In the genomic region with DNA sequence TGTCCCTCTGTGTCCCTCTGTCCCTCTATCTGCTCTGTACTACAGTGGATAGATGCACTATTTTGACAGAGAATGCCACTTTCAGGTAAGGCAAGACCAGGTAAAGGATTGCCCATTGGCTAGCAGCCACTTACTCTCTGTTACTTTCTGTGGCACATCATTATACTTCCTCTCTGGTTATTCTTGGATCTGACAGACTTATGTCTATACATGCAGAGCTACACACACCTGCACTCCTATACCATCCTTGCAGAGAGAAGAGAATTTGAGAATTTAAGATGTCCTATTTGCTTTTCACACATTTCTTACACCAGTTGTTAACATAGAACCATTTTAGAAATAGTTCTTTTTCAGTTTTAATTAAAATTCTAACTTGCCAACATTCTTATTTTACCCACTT, we compare ENCODE assay signal across 21 cellular contexts.
"Had no signal": no experiment of that assay in that cellular context is flagged by ENCODE, and none has a peak within 500 bp of the region (broad histone marks: within the 10 kb centered on the region; RNA-seq: fewer than 3 reads in every experiment).

No MANE protein-coding gene starts in this region.

- H3K27ac ChIP-seq: HL-60, SJSA1, SK-N-MC had no signal

- H3K27me3 ChIP-seq: SJSA1 had no signal

- H3K9me3 ChIP-seq: SJSA1 had no signal

- DNase-seq: Kasumi-1, KG1, MV-4-11, NCI-H1048, NCI-H1105, NCI-H1417, NCI-H146, NCI-H1694 treated with DMSO at 0.1 percent for 48 hours, NCI-H1930, NCI-H2081, NCI-H2107, NCI-H2227 treated with DMSO at 0.1 percent for 48 hours, NCI-H524, NCI-H526 treated with DMSO at 0.1 percent for 48 hours, NCI-H748 treated with DMSO at 0.1 percent for 48 hours, Right ventricle myocardium superior, RPMI8226, SIG-M5 had no signal

- H3K4me3 ChIP-seq: SJSA1, SK-N-MC had no signal

- H3K36me3 ChIP-seq: SJSA1 had no signal
